ENCODE assay signal across 13 cellular contexts in genomic region chr4:137307806-137308205, GRCh38.
A peak's percentile ranks its signal among the peaks of the same experiment; 100 is the strongest.
DNase-seq lines count a peak whose midpoint lies in the region; ATAC-seq and TF ChIP-seq lines count a peak whose summit lies in the region.
"Had no signal": no experiment of that assay in that cellular context is flagged by ENCODE, and none has a peak within 500 bp of the region (broad histone marks: within the 10 kb centered on the region; RNA-seq: fewer than 3 reads in every experiment).

No MANE protein-coding gene starts in this region.

- H3K27ac ChIP-seq in RWPE2 (ENCODE audit: poor library complexity, severe bottlenecking) (no peak overlapping the region), fibroblast of lung (ENCODE audit: insufficient read depth, low read length) (no peak overlapping the region)

- no peaks in the 10 kb centered on the region for H4K20me1 ChIP-seq in fibroblast of lung (ENCODE audit: control insufficient read depth, extremely low read depth, insufficient read depth, low read length)

- DNase-seq in EL: peak; percentile 81
- DNase-seq in RWPE2 (ENCODE audit: low spot score): no peak
- DNase-seq in fibroblast of lung (ENCODE audit: low read depth in 2 of 2): peak; percentile 84 to 90
- DNase-seq in retinal pigment epithelial cell (ENCODE audit: low read depth): peak; percentile 76
- no peak for DNase-seq in activated effector memory CD4-positive, alpha-beta T cell treated with Interleukin-2 at 50 U/mL for 16 hours
- DNase-seq in mesenteric fat pad (ENCODE audit: low spot score): no peak
- DNase-seq in NCI-H510A treated with DMSO at 0.1 percent for 48 hours (lab: John Stamatoyannopoulos, UW): no peak
- DNase-seq: activated CD4-positive, alpha-beta T cell treated with anti-CD3 and anti-CD28 coated beads for 48 hours; CD4-positive, CD25-positive, alpha-beta regulatory T cell; NCI-H146; T-cell had no signal

- no peak overlapping the region for H3K9ac ChIP-seq in fibroblast of lung (ENCODE audit: insufficient read depth, low read length)

- ATAC-seq in RWPE2 (ENCODE audit: low read depth) (0 out of 3 replicates have a peak, but pooled peaks have one; percentile 14), GM18867 (IDR thresholded peaks at IDR 0.05; ENCODE audit: unreplicated experiment) (no peak)
- ATAC-seq: esophagus mucosa, T-cell had no signal

- peaks cover 4% of the 10 kb centered on the region for H3K4me1 ChIP-seq in RWPE2 (ENCODE audit: insufficient read depth, poor library complexity, severe bottlenecking)
- H3K4me1 ChIP-seq in fibroblast of lung (ENCODE audit: control insufficient read depth, extremely low read depth, insufficient read depth, low read length): peaks cover 8% of the 10 kb centered on the region

- no peak overlapping the region for H2AFZ ChIP-seq in fibroblast of lung (ENCODE audit: low read length)

- no peaks in the 10 kb centered on the region for H3K79me2 ChIP-seq in fibroblast of lung (ENCODE audit: control insufficient read depth, insufficient read depth, low read length)

- H3K27me3 ChIP-seq in RWPE2 (ENCODE audit: insufficient read depth, poor library complexity, severe bottlenecking) (no peaks in the 10 kb centered on the region), fibroblast of lung (ENCODE audit: control insufficient read depth, insufficient read depth, low read length) (no peaks in the 10 kb centered on the region)

- H3K4me3 ChIP-seq in RWPE2 (ENCODE audit: severe bottlenecking) (no peak overlapping the region), fibroblast of lung (replicated peaks in 1 of 4; ENCODE audit: control extremely low read depth in 1 of 4, insufficient read depth in 1 of 4, low read depth in 3 of 4, low read length in 4 of 4) (peak overlapping the region in 1 of 4 experiments; percentile 3), retinal pigment epithelial cell (ENCODE audit: low read length) (no peak overlapping the region)

- TF ChIP-seq CTCF in RWPE2 (IDR thresholded peaks at IDR 0.05; ENCODE audit: poor library complexity, severe bottlenecking): no peak
- no peak for TF ChIP-seq CTCF in fibroblast of lung (conservative IDR thresholded peaks at IDR 0.05 in 1 of 2, IDR thresholded peaks at IDR 0.05 in 1 of 2; ENCODE audit: low read depth in 1 of 2, low read length in 2 of 2)
- TF ChIP-seq CTCF in retinal pigment epithelial cell (conservative IDR thresholded peaks at IDR 0.05; ENCODE audit: low read depth, low read length): no peak

- H3K36me3 ChIP-seq in RWPE2 (ENCODE audit: low read depth): no peaks in the 10 kb centered on the region
- no peaks in the 10 kb centered on the region for H3K36me3 ChIP-seq in fibroblast of lung (ENCODE audit: control insufficient read depth, insufficient read depth, low read length)

- peak overlapping the region; percentile 38 for H3K4me2 ChIP-seq in fibroblast of lung (ENCODE audit: extremely low read depth, insufficient read depth, low read length)

- H3K9me3 ChIP-seq in RWPE2 (ENCODE audit: severe bottlenecking) (no peaks in the 10 kb centered on the region), fibroblast of lung (ENCODE audit: control insufficient read depth, insufficient read depth, low read depth, low read length) (no peaks in the 10 kb centered on the region)

Comparison
In these comparisons a context has a peak if more than half of its experiments do, and no peak if none do; other contexts are left out.
1. DNase-seq: peak in EL (single experiment), fibroblast of lung (2 of 2) and retinal pigment epithelial cell (single experiment); none in RWPE2 (single experiment), activated effector memory CD4-positive, alpha-beta T cell treated with Interleukin-2 at 50 U/mL for 16 hours (single experiment), mesenteric fat pad (single experiment) and NCI-H510A treated with DMSO at 0.1 percent for 48 hours (single experiment).